In genomic region chr14:103187911-103188310, GRCh38 we compare ENCODE assay signal across 21 cellular contexts.
A peak's percentile ranks its signal among the peaks of the same experiment; 100 is the strongest.
DNase-seq lines count a peak whose midpoint lies in the region; ATAC-seq and TF ChIP-seq lines count a peak whose summit lies in the region.
"Had no signal": no experiment of that assay in that cellular context is flagged by ENCODE, and none has a peak within 500 bp of the region (broad histone marks: within the 10 kb centered on the region; RNA-seq: fewer than 3 reads in every experiment).

No MANE protein-coding gene starts in this region.

- no peak overlapping the region for H2BK20ac ChIP-seq in H9 (ENCODE audit: low read depth, low read length, poor library complexity, severe bottlenecking)

- no peak overlapping the region for H3K14ac ChIP-seq in H9 (ENCODE audit: insufficient read depth, low read length)

- intact Hi-C loops in body of pancreas (cut with DNase I) (no loop called here), transverse colon (cut with DNase I; ENCODE audit: low total_unique reads) (no loop called here)

- H2BK120ac ChIP-seq in H9 (ENCODE audit: low read depth, low read length, poor library complexity, severe bottlenecking) = no peak overlapping the region

- no peak overlapping the region for H2BK5ac ChIP-seq in H9 (ENCODE audit: insufficient read length, low read length)

- peaks cover 28 to 35% of the 10 kb centered on the region in 2 experiments for H3K4me1 Mint-ChIP-seq in H9
- H3K4me1 Mint-ChIP-seq in type B pancreatic cell (ENCODE audit: unreplicated experiment) = peaks cover 23% of the 10 kb centered on the region

- no peak overlapping the region for H3K9ac ChIP-seq in H9 (ENCODE audit: extremely low read depth, insufficient read length, low read length)

- H2BK15ac ChIP-seq in H9 (ENCODE audit: low read depth, low read length) = no peak overlapping the region

- H3K4me3 ChIP-seq in body of pancreas = no peak overlapping the region
- no peak overlapping the region for H3K4me3 ChIP-seq in transverse colon
- H3K4me3 ChIP-seq: SJCRH30 had no signal

- no peak overlapping the region for H3K18ac ChIP-seq in H9 (ENCODE audit: insufficient read length, low read depth, low read length)

- no peak for ATAC-seq in body of pancreas
- ATAC-seq in HG02759 (IDR thresholded peaks at IDR 0.05; ENCODE audit: unreplicated experiment) = no peak
- ATAC-seq in HG02884 (IDR thresholded peaks at IDR 0.05; ENCODE audit: unreplicated experiment) = no peak
- ATAC-seq: CD8-positive, alpha-beta T cell had no signal

- H3K36me3 ChIP-seq in body of pancreas (replicated peaks in 1 of 2; ENCODE audit: insufficient read depth in 1 of 2, low read depth in 2 of 2) (no peaks in the 10 kb centered on the region), transverse colon (no peaks in the 10 kb centered on the region)
- H3K36me3 ChIP-seq: SJCRH30 had no signal

- no CpG with 5 or more reads among the region's 4 CpGs for WGBS in H9 (ENCODE audit: extremely low coverage, insufficient read length, low lambda C conversion rate)
- 65 to 79% methylated on average over 4 of the region's 4 CpGs for WGBS in body of pancreas, 2 donors
- 93% methylated on average over 4 of the region's 4 CpGs; no CpG with 5 or more reads in 1 of the 2 donors for WGBS in transverse colon (ENCODE audit: low coverage in 1 of 2), 2 donors

- H4K91ac ChIP-seq in H9 (ENCODE audit: insufficient read length, low read depth, low read length) = no peak overlapping the region

- H4K8ac ChIP-seq in H9 (replicated peaks; ENCODE audit: insufficient read length, low read depth, low read length) = no peak overlapping the region

- H4K5ac ChIP-seq in H9 (ENCODE audit: insufficient read length, low read depth, low read length) = no peak overlapping the region

- H3K4me2 ChIP-seq in H9 (ENCODE audit: insufficient read depth, insufficient read length, low read length) = no peak overlapping the region

- no peak overlapping the region for H2BK12ac ChIP-seq in H9 (ENCODE audit: insufficient read length, low read depth, low read length)

- H3K4ac ChIP-seq in H9 (ENCODE audit: low read depth, low read length) = no peak overlapping the region

- peaks cover 2% of the 10 kb centered on the region for H3K27me3 ChIP-seq in H9 (ENCODE audit: insufficient read depth, low read length)
- H3K27me3 ChIP-seq in body of pancreas = no peaks in the 10 kb centered on the region
- peaks cover 40% of the 10 kb centered on the region for H3K27me3 ChIP-seq in transverse colon
- H3K27me3 ChIP-seq: SJCRH30 had no signal

- no peak overlapping the region for H2AFZ ChIP-seq in H9 (ENCODE audit: low read length)

- H3K27ac ChIP-seq in H9 (ENCODE audit: insufficient read length, low read depth, low read length) (no peak overlapping the region), body of pancreas (peak overlapping the region in 3 of 4 donors; percentile 33 to 76 (median 62)), transverse colon (no peak overlapping the region)
- H3K27ac ChIP-seq: HL-60, SJCRH30 had no signal

- H3K79me1 ChIP-seq in H9 (ENCODE audit: insufficient read depth, low read depth, low read length, poor library complexity, severe bottlenecking) = no peaks in the 10 kb centered on the region

- no peak for TF ChIP-seq POLR2A in body of pancreas (IDR thresholded peaks at IDR 0.05)
- TF ChIP-seq POLR2A in transverse colon (IDR thresholded peaks at IDR 0.05) = no peak

- no peaks in the 10 kb centered on the region for H4K20me1 ChIP-seq in H9 (ENCODE audit: control insufficient read depth, insufficient read depth, insufficient read length)

- H3K27ac Mint-ChIP-seq in H9 = no peak overlapping the region
- no peak overlapping the region for H3K27ac Mint-ChIP-seq in type B pancreatic cell
- H3K27ac Mint-ChIP-seq: CD8-positive, alpha-beta T cell had no signal

- no peak overlapping the region for H3K56ac ChIP-seq in H9 (ENCODE audit: insufficient read length, low read depth, low read length)

- no peak for TF ChIP-seq CTCF in H9 (conservative IDR thresholded peaks at IDR 0.05)
- TF ChIP-seq CTCF in body of pancreas (IDR thresholded peaks at IDR 0.05) = no peak
- TF ChIP-seq CTCF in type B pancreatic cell (conservative IDR thresholded peaks at IDR 0.05) = no peak
- no peak for TF ChIP-seq CTCF in transverse colon (IDR thresholded peaks at IDR 0.05)

- no peak for TF ChIP-seq EP300 in transverse colon (IDR thresholded peaks at IDR 0.05; ENCODE audit: low read depth)

- H3K27me3 Mint-ChIP-seq in H9 (ENCODE audit: low read depth) = peaks cover 35% of the 10 kb centered on the region
- peaks cover 37% of the 10 kb centered on the region for H3K27me3 Mint-ChIP-seq in type B pancreatic cell

- H3K9me3 ChIP-seq in H9 (ENCODE audit: control insufficient read depth, low read depth, low read length) (no peaks in the 10 kb centered on the region), body of pancreas (no peaks in the 10 kb centered on the region), transverse colon (no peaks in the 10 kb centered on the region)

- no peak overlapping the region for H3K23ac ChIP-seq in H9 (ENCODE audit: insufficient read length, low read depth, low read length)

- no peak overlapping the region for H3T11ph ChIP-seq in H9 (ENCODE audit: low read length)

- no peak overlapping the region for H2AK5ac ChIP-seq in H9 (ENCODE audit: insufficient read length, low read length)

- DNase-seq in H9 (no peak), body of pancreas (no peak), mesenteric fat pad (ENCODE audit: low spot score) (peak; percentile 81), type B pancreatic cell (ENCODE audit: extremely low spot score, unreplicated experiment) (no peak), transverse colon (no peak)
- DNase-seq: ACHN; C1 segment of cervical spinal cord; Calu3; CD8-positive, alpha-beta T cell; KG1; NCI-H1105; NCI-H146; NCI-H2029; NCI-H226; NCI-H510A treated with DMSO at 0.1 percent for 48 hours; NCI-H774; NK-92 treated with Interleukin-12 subunit alpha and Interleukin-12 subunit beta, amount 100 ng/mL, for 24 hours; SJCRH30 had no signal

- in situ Hi-C loops in transverse colon (cut with MboI; ENCODE audit: low pct_ligation_motif_present in 1 of 4, low pct_unique_long_range_greater_than_20kb in 1 of 4, low sequenced_read_pairs in 3 of 4) = loop anchor here in 1 of 4 donors (25.0 kb wide), 1 partner anchor 99 kb away; no protein-coding TSS in a partner anchor

- peaks cover 3% of the 10 kb centered on the region; the same call in 1 of the 2 replicates for H3K4me1 ChIP-seq in H9 (ENCODE audit: insufficient read depth, low read length)
- peaks cover 32% of the 10 kb centered on the region for H3K4me1 ChIP-seq in body of pancreas
- H3K4me1 ChIP-seq in transverse colon = peaks cover 2 to 28% (median 12%) of the 10 kb centered on the region in 4 donors

- H3K23me2 ChIP-seq in H9 (ENCODE audit: insufficient read length, low read depth, low read length, poor library complexity, severe bottlenecking) = no peaks in the 10 kb centered on the region

- H3K9me3 Mint-ChIP-seq in H9 (peaks cover 0 to 3% of the 10 kb centered on the region in 2 experiments; a peak in 3 of 5 replicates), type B pancreatic cell (peaks cover 11% of the 10 kb centered on the region)
- H3K9me3 Mint-ChIP-seq: CD8-positive, alpha-beta T cell had no signal

- H3K79me2 ChIP-seq in H9 (ENCODE audit: insufficient read depth, low read length) = no peaks in the 10 kb centered on the region

- H3K4me3 Mint-ChIP-seq in H9 (peak overlapping the region; percentile 62 to 82; a peak in 3 of 5 replicates), type B pancreatic cell (peak overlapping the region; percentile 79)

- H3K36me3 Mint-ChIP-seq in H9 (ENCODE audit: insufficient read depth in 1 of 3, low read depth in 3 of 3) = peaks cover 0 to 4% (median 0%) of the 10 kb centered on the region in 3 experiments; a peak in 2 of 7 replicates
- H3K36me3 Mint-ChIP-seq in type B pancreatic cell = peaks cover 4% of the 10 kb centered on the region
- H3K36me3 Mint-ChIP-seq: CD8-positive, alpha-beta T cell had no signal

Comparison
In these comparisons a context has a peak if more than half of its experiments do, and no peak if none do; other contexts are left out.
1. H3K27ac ChIP-seq: peak in body of pancreas (3 of 4); none in H9 (single experiment) and transverse colon (0 of 4).